Comparison of ENCODE assay signal across 20 cellular contexts in genomic region chr19:28018499-28018898, GRCh38.
"Had no signal": no experiment of that assay in that cellular context is flagged by ENCODE, and none has a peak within 500 bp of the region (broad histone marks: within the 10 kb centered on the region; RNA-seq: fewer than 3 reads in every experiment).

No MANE protein-coding gene starts in this region.

- H3K36me3 ChIP-seq: esophagus muscularis mucosa, gastroesophageal sphincter, heart left ventricle, left lung, lower lobe of right lung had no signal

- DNase-seq: dermis blood vessel endothelial cell; dorsolateral prefrontal cortex; effector CD4-positive, alpha-beta T cell; effector memory CD4-positive, alpha-beta T cell; foreskin keratinocyte; heart left ventricle; hypothalamus; immature natural killer cell; left cardiac atrium; left lung; left ventricle myocardium superior; lower lobe of right lung; mesenchymal stem cell; mucosa of descending colon; naive B cell; naive thymus-derived CD8-positive, alpha-beta T cell had no signal

- H3K4me3 ChIP-seq: coronary artery, dorsolateral prefrontal cortex, esophagus muscularis mucosa, gastroesophageal sphincter, heart left ventricle, hepatocyte, left lung, lower lobe of right lung, mucosa of descending colon had no signal

- H3K9me3 ChIP-seq: esophagus muscularis mucosa, gastroesophageal sphincter, heart left ventricle, left lung, lower lobe of right lung, mucosa of descending colon had no signal

- H3K27me3 ChIP-seq: dorsolateral prefrontal cortex, esophagus muscularis mucosa, foreskin keratinocyte, heart left ventricle, hepatocyte had no signal

- H3K27ac ChIP-seq: coronary artery, dorsolateral prefrontal cortex, esophagus muscularis mucosa, foreskin keratinocyte, gastroesophageal sphincter, heart left ventricle, hepatocyte, left lung, lower lobe of right lung had no signal
